19 cellular contexts compared by ENCODE assay signal in the genomic region with DNA sequence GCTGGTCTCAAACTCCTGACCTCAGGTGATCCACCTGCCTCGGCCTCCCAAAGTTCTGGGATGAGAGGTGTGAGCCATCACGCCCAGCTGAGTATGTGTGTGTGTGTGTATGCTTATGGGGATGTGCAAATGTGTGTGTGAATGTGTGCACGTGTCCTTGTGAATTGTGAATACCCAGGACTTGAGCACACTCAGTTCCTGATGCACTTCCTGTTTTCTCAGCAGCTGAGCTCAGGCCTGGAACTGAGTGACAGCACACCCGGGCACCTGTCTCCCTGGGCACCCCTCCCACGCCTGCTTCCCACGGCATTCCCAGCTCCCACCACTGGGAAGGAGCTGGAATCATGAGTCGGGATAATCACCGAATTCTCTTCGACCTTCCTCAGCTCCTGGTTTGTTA. TPM values are rescaled to one million over a fixed set of nuclear protein-coding genes. Genes with fewer than 3 reads are reported as not detected.
"Had no signal": no experiment of that assay in that cellular context is flagged by ENCODE, and none has a peak within 500 bp of the region (broad histone marks: within the 10 kb centered on the region; RNA-seq: fewer than 3 reads in every experiment).

No MANE protein-coding gene starts in this region.

RNA-seq across cellular contexts. Expression of gene SMIM34, which starts 16.5 kb away (rescaled TPM):
- total RNA-seq: activated naive CD4-positive, alpha-beta T cell treated with anti-CD3 and anti-CD28 coated beads for 36 hours; activated naive CD4-positive, alpha-beta T cell treated with anti-CD3 and anti-CD28 coated beads, Interleukin-2, amount 50 U/mL, for 72 hours; activated naive CD8-positive, alpha-beta T cell treated with anti-CD3 and anti-CD28 coated beads for 36 hours; activated naive CD8-positive, alpha-beta T cell treated with anti-CD3 and anti-CD28 coated beads, Interleukin-2, amount 10 ng/mL, durations not matched to agents 7 days and 5 days; activated T-cell treated with anti-CD3 and anti-CD28 coated beads, Interleukin-2, amount 50 U/mL, for 4 hours; activated T-cell treated with anti-CD3 and anti-CD28 coated beads, Interleukin-2, amount 50 U/mL, for 72 hours; activated T-helper 1 cell treated with anti-CD3 and anti-CD28 coated beads, Interleukin-12 subunit alpha, Interleukin-12 subunit beta, Interleukin-2, Interleukin-4 antibody, amounts not matched to agents 30 ng/mL and 10 ng/mL and 1 ng/mL, durations not matched to agents 14 hours and 24 hours and 36 hours; activated T-helper 17 cell treated with anti-CD3 and anti-CD28 coated beads, Interleukin-2, amount 50 U/mL, for 72 hours; activated T-helper 2 cell treated with anti-CD3 and anti-CD28 coated beads, Interferon-gamma antibody, Interleukin-2, Interleukin-4, amounts not matched to agents 10 μg/mL and 5 μg/mL and 100 μg/mL, durations not matched to agents 14 hours and 24 hours and 36 hours; aorta; ascending aorta; astrocyte; body of pancreas; breast epithelium; cardiac muscle cell; cerebellum; chondrocyte had no signal
- polyA plus RNA-seq: adrenal gland, aorta, cardiac muscle cell had no signal

RNA-seq across cellular contexts. Expression of gene SMIM11, which starts 32.0 kb away (rescaled TPM):
- total RNA-seq: ascending aorta had no signal

RNA-seq across cellular contexts. Expression of gene KCNE2, which starts 43.5 kb away (rescaled TPM):
- total RNA-seq: activated naive CD4-positive, alpha-beta T cell treated with anti-CD3 and anti-CD28 coated beads for 36 hours; activated naive CD8-positive, alpha-beta T cell treated with anti-CD3 and anti-CD28 coated beads for 36 hours; activated naive CD8-positive, alpha-beta T cell treated with anti-CD3 and anti-CD28 coated beads, Interleukin-2, amount 10 ng/mL, durations not matched to agents 7 days and 5 days; activated T-cell treated with anti-CD3 and anti-CD28 coated beads, Interleukin-2, amount 50 U/mL, for 4 hours; activated T-helper 1 cell treated with anti-CD3 and anti-CD28 coated beads, Interleukin-12 subunit alpha, Interleukin-12 subunit beta, Interleukin-2, Interleukin-4 antibody, amounts not matched to agents 30 ng/mL and 10 ng/mL and 1 ng/mL, durations not matched to agents 14 hours and 24 hours and 36 hours; activated T-helper 17 cell treated with anti-CD3 and anti-CD28 coated beads, Interleukin-2, amount 50 U/mL, for 72 hours; activated T-helper 2 cell treated with anti-CD3 and anti-CD28 coated beads, Interferon-gamma antibody, Interleukin-2, Interleukin-4, amounts not matched to agents 10 μg/mL and 5 μg/mL and 100 μg/mL, durations not matched to agents 14 hours and 24 hours and 36 hours; ascending aorta; body of pancreas; bronchial epithelial cell had no signal
